In the genomic region with DNA sequence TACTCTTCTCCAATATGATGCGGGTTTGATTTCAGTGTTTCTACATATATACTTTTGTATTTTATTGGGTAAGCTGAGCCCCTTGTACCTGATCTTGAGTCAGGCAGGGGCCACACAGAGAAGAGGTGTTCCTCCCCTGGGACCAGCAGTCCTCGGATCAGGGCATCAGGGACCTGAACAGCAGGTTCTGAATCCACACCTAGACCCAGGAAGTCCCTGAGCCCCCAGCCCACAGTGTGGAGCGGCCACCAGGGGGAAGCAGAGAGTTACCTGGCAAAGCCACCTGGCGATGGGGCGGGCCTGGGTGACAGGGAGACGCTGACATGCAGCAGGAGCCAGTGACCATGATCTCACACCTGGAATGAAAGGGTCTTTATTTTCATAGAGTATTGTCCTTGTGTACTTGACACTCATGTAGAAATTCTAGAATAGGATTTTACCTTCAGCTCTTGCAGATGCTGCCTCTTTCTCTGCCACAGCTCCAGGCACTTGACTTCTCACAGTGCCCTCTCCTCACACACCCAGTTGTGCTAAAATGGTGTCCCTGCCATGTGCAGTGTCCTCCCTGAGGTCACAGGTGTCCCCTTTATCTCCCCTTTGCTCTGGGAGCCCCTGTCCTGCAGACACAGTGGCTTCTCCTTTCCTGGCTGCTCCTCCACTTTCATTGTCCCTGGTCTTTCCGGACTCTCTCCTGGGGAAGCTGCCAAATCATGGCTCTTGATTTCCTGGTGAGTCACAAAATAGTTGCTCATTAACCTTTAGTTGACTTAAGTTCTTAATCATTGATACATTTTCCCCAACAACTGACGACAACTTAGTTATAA, we compare ENCODE assay signal across 9 cellular contexts. TPM values are rescaled to one million over a fixed set of nuclear protein-coding genes. Genes with fewer than 3 reads are reported as not detected.
DNase-seq lines count a peak whose midpoint lies in the region; ATAC-seq and TF ChIP-seq lines count a peak whose summit lies in the region.
"Had no signal": no experiment of that assay in that cellular context is flagged by ENCODE, and none has a peak within 500 bp of the region (broad histone marks: within the 10 kb centered on the region; RNA-seq: fewer than 3 reads in every experiment).

No MANE protein-coding gene starts in this region.

- no peaks in the 10 kb centered on the region for H3K9me3 Mint-ChIP-seq in osteocyte (ENCODE audit: unreplicated experiment)

- no peak overlapping the region for H3K4me3 Mint-ChIP-seq in osteocyte (ENCODE audit: unreplicated experiment)

- no peak for ATAC-seq in HG02763 (IDR thresholded peaks at IDR 0.05; ENCODE audit: unreplicated experiment)
- ATAC-seq in HG03439 (IDR thresholded peaks at IDR 0.05; ENCODE audit: unreplicated experiment) = no peak

- H3K27me3 Mint-ChIP-seq in osteocyte (ENCODE audit: unreplicated experiment) = no peaks in the 10 kb centered on the region

- H3K36me3 Mint-ChIP-seq in osteocyte (ENCODE audit: unreplicated experiment) = no peaks in the 10 kb centered on the region

- H3K4me1 Mint-ChIP-seq in osteocyte (ENCODE audit: unreplicated experiment) = no peaks in the 10 kb centered on the region

- peak; percentile 30 for TF ChIP-seq CTCF in osteocyte (IDR thresholded peaks at IDR 0.05)

- DNase-seq in GM04504 (ENCODE audit: low read depth) (peak; percentile 21), NCI-H1930 (lab: John Stamatoyannopoulos, UW) (peak; percentile 9 to 45), osteocyte (ENCODE audit: extremely low spot score, unreplicated experiment) (no peak), NCI-H1048 (lab: John Stamatoyannopoulos, UW) (no peak)
- peak; percentile 36 to 47 for DNase-seq in activated CD4-positive, alpha-beta T cell treated with anti-CD3 and anti-CD28 coated beads, Interleukin-2, amount 50 U/mL, for 24 hours (ENCODE audit: low read depth in 1 of 2, low spot score in 1 of 2)
- peak; percentile 68 for DNase-seq in effector CD4-positive, alpha-beta T cell

- H3K27ac Mint-ChIP-seq in osteocyte (ENCODE audit: unreplicated experiment) = no peak overlapping the region

RNA-seq across cellular contexts. Expression of gene GGTLC2, which starts 48.5 kb away (rescaled TPM):
- not detected in 2 replicates for total RNA-seq in osteocyte
- total RNA-seq: ascending aorta had no signal

Comparison
In these comparisons a context has a peak if more than half of its experiments do, and no peak if none do; other contexts are left out.
1. DNase-seq: peak in GM04504 (single experiment), NCI-H1930 (2 of 2), activated CD4-positive, alpha-beta T cell treated with anti-CD3 and anti-CD28 coated beads, Interleukin-2, amount 50 U/mL, for 24 hours (2 of 2) and effector CD4-positive, alpha-beta T cell (single experiment); none in osteocyte (single experiment) and NCI-H1048 (single experiment).